19 cellular contexts compared by ENCODE assay signal in genomic region chr14:57760891-57761290, GRCh38.
"Had no signal": no experiment of that assay in that cellular context is flagged by ENCODE, and none has a peak within 500 bp of the region (broad histone marks: within the 10 kb centered on the region; RNA-seq: fewer than 3 reads in every experiment).

No MANE protein-coding gene starts in this region.

- H3K27ac ChIP-seq: HL-60, RWPE1, SJCRH30 had no signal

- DNase-seq: KBM-7, MV-4-11, NCI-H1048, NCI-H1105, NCI-H1417, NCI-H1436 treated with DMSO at 0.1 percent for 48 hours, NCI-H1694, NCI-H187 treated with DMSO at 0.1 percent for 48 hours, NCI-H2029 treated with DMSO at 0.1 percent for 48 hours, NCI-H2107, NCI-H345, NCI-H526, SHP77 treated with DMSO at 0.1 percent for 48 hours, T-helper 1 cell had no signal

- H3K4me1 ChIP-seq: SJCRH30 had no signal

- H3K27me3 ChIP-seq: SJCRH30 had no signal

- H3K9me3 ChIP-seq: SJCRH30 had no signal

- H3K36me3 ChIP-seq: SJCRH30 had no signal

- H3K4me3 ChIP-seq: SJCRH30 had no signal

- ATAC-seq: Panc1, SK-N-SH treated with all-trans-retinoic acid at 6 μM for 48 hours had no signal
